ENCODE assay signal across 1 cellular context in genomic region chr6:108848116-108848868, GRCh38.
A peak's percentile ranks its signal among the peaks of the same experiment; 100 is the strongest.
TF ChIP-seq lines count a peak whose summit lies in the region.

ARMC2 (plus strand) TSS chr6:108848422; CDS start chr6:108854268, 5,846 bp downstream.

TF ChIP-seq in HepG2, 621 proteins besides CTCF, POLR2A, EP300 and RAD21 (continued from another document and continues in another):
- TF ChIP-seq TEF (CRISPR knock-in tag; IDR thresholded peaks at IDR 0.05) (no peak), ZNF275 (CRISPR knock-in tag; IDR thresholded peaks at IDR 0.05; ENCODE audit: borderline replicate concordance) (0 out of 2 replicates have a peak, but pooled peaks have one; percentile 68), HHEX (CRISPR knock-in tag; IDR thresholded peaks at IDR 0.05) (no peak), RXRA (CRISPR knock-in tag; IDR thresholded peaks at IDR 0.05) (peak; percentile 67; the same call in 1 of the 2 replicates), ZNF512 (CRISPR knock-in tag; IDR thresholded peaks at IDR 0.05) (no peak), CBFB (CRISPR knock-in tag; IDR thresholded peaks at IDR 0.05) (peak; percentile 67; the same call in 1 of the 2 replicates), THAP8 (CRISPR knock-in tag; IDR thresholded peaks at IDR 0.05; ENCODE audit: borderline replicate concordance) (no peak), ZNF235 (CRISPR knock-in tag; IDR thresholded peaks at IDR 0.05; ENCODE audit: borderline replicate concordance) (no peak; the same call in 1 of the 2 replicates), MEIS1 (CRISPR knock-in tag; IDR thresholded peaks at IDR 0.05; ENCODE audit: borderline replicate concordance) (peak; percentile 89), NFAT5 (CRISPR knock-in tag; IDR thresholded peaks at IDR 0.05) (no peak), CBX5 (CRISPR knock-in tag; IDR thresholded peaks at IDR 0.05; ENCODE audit: borderline replicate concordance) (0 out of 2 replicates have a peak, but pooled peaks have one; percentile 41), FOXP4 (CRISPR knock-in tag; IDR thresholded peaks at IDR 0.05) (no peak; the same call in 1 of the 2 replicates), SKIL (CRISPR knock-in tag; IDR thresholded peaks at IDR 0.05; ENCODE audit: borderline replicate concordance) (peak; percentile 21; the same call in 1 of the 2 replicates), TFDP1 (CRISPR knock-in tag; IDR thresholded peaks at IDR 0.05; ENCODE audit: borderline replicate concordance) (peak; percentile 77; the same call in 1 of the 2 replicates), JDP2 (CRISPR knock-in tag; IDR thresholded peaks at IDR 0.05; ENCODE audit: borderline replicate concordance) (no peak), ADNP (CRISPR knock-in tag; IDR thresholded peaks at IDR 0.05) (no peak), ZNF362 (CRISPR knock-in tag; IDR thresholded peaks at IDR 0.05; ENCODE audit: borderline replicate concordance) (no peak), U2AF2 (IDR thresholded peaks at IDR 0.05; ENCODE audit: low read depth, low read length) (no peak), ZNF407 (CRISPR knock-in tag; IDR thresholded peaks at IDR 0.05; ENCODE audit: not compliant biosample characterization) (peak; percentile 54), ZNF441 (CRISPR knock-in tag; IDR thresholded peaks at IDR 0.05; ENCODE audit: borderline replicate concordance) (no peak; the same call in 1 of the 2 replicates), NFKB2 (CRISPR knock-in tag; IDR thresholded peaks at IDR 0.05; ENCODE audit: borderline replicate concordance) (0 out of 2 replicates have a peak, but pooled peaks have one; percentile 67), FOXJ3 (CRISPR knock-in tag; IDR thresholded peaks at IDR 0.05; ENCODE audit: borderline replicate concordance) (no peak), SP4 (CRISPR knock-in tag; IDR thresholded peaks at IDR 0.05) (peak; percentile 70), RAD51 (IDR thresholded peaks at IDR 0.05; ENCODE audit: borderline replicate concordance) (no peak), NR2F2 (IDR thresholded peaks at IDR 0.05; ENCODE audit: borderline replicate concordance, low read depth) (no peak), CCDC6 (CRISPR knock-in tag; IDR thresholded peaks at IDR 0.05) (peak; percentile 94; the same call in 1 of the 2 replicates), KLF16 (CRISPR knock-in tag; IDR thresholded peaks at IDR 0.05) (peak in 1 of 2 experiments; percentile 81; a peak in 2 of 4 replicates)
